ENCODE assay signal across 1 cellular context in genomic region chr1:213051127-213051880, GRCh38.
TF ChIP-seq lines count a peak whose summit lies in the region.

Gene RPS6KC1, plus strand, starts transcription at chr1:213051241. Its CDS starts 164 bp downstream, at chr1:213051405.

TF ChIP-seq in GM12878, 131 proteins besides CTCF, POLR2A, EP300 and RAD21 (continued from another document and continues in another):
- TF ChIP-seq ZBTB33 (IDR thresholded peaks at IDR 0.05): no peak
- TF ChIP-seq RB1 (IDR thresholded peaks at IDR 0.05; ENCODE audit: borderline replicate concordance): peak; percentile 60; the same call in 1 of the 2 replicates
- no peak for TF ChIP-seq ZNF217 (IDR thresholded peaks at IDR 0.05)
- peak; percentile 98 for TF ChIP-seq GABPA (IDR thresholded peaks at IDR 0.05; ENCODE audit: low read depth)
- TF ChIP-seq KLF5 (IDR thresholded peaks at IDR 0.05; ENCODE audit: partially characterized antibody): peak; percentile 94
- peak; percentile 70; the same call in 1 of the 2 replicates for TF ChIP-seq RUNX3 (IDR thresholded peaks at IDR 0.05; ENCODE audit: low read length)
- peak; percentile 64; the same call in 1 of the 2 replicates for TF ChIP-seq YY1 (IDR thresholded peaks at IDR 0.05; ENCODE audit: low read depth, low read length)
- TF ChIP-seq MTA3 (IDR thresholded peaks at IDR 0.05; ENCODE audit: borderline replicate concordance, low read length): no peak
- no peak for TF ChIP-seq CHD4 (IDR thresholded peaks at IDR 0.05)
- peak; percentile 40; the same call in 1 of the 2 replicates for TF ChIP-seq MLLT1 (IDR thresholded peaks at IDR 0.05)
- TF ChIP-seq TCF3 (IDR thresholded peaks at IDR 0.05; ENCODE audit: borderline replicate concordance, insufficient read depth, low read depth, low read length): no peak
- peak; percentile 65; the same call in 1 of the 2 replicates for TF ChIP-seq GATAD2B (conservative IDR thresholded peaks at IDR 0.05; ENCODE audit: low read depth)
- TF ChIP-seq TAF1 (IDR thresholded peaks at IDR 0.05; ENCODE audit: borderline replicate concordance, low read depth, low read length): peak; percentile 60; the same call in 1 of the 2 replicates
- peak; percentile 66 for TF ChIP-seq HCFC1 (IDR thresholded peaks at IDR 0.05; ENCODE audit: low read length)
- TF ChIP-seq CREM (IDR thresholded peaks at IDR 0.05; ENCODE audit: low read depth): peak; percentile 26; the same call in 1 of the 2 replicates
- TF ChIP-seq SKIL (IDR thresholded peaks at IDR 0.05; ENCODE audit: low read depth, poor library complexity, severe bottlenecking): no peak
- no peak for TF ChIP-seq ZNF622 (IDR thresholded peaks at IDR 0.05)
- 0 out of 2 replicates have a peak, but pooled peaks have one; percentile 13 for TF ChIP-seq ATF7 (IDR thresholded peaks at IDR 0.05; ENCODE audit: low read depth)
- TF ChIP-seq ZNF687 (IDR thresholded peaks at IDR 0.05): peak; percentile 77
- no peak for TF ChIP-seq WRNIP1 (IDR thresholded peaks at IDR 0.05; ENCODE audit: borderline replicate concordance, low read depth, low read length)
- TF ChIP-seq SPI1 (IDR thresholded peaks at IDR 0.05; ENCODE audit: borderline replicate concordance, insufficient read depth, low read depth, low read length): peak; percentile 73; the same call in 1 of the 2 replicates
- TF ChIP-seq ZBTB40 (IDR thresholded peaks at IDR 0.05; ENCODE audit: borderline replicate concordance): peak; percentile 96
- TF ChIP-seq RELA (IDR thresholded peaks at IDR 0.05; ENCODE audit: borderline replicate concordance, partially characterized antibody): peak; percentile 5
- no peak for TF ChIP-seq PBX3 (IDR thresholded peaks at IDR 0.05; ENCODE audit: insufficient replicate concordance, low read depth, low read length)
- no peak for TF ChIP-seq ZNF24 (IDR thresholded peaks at IDR 0.05)
- TF ChIP-seq RCOR1 (conservative IDR thresholded peaks at IDR 0.05; ENCODE audit: low read depth, low read length): 0 out of 2 replicates have a peak, but pooled peaks have one; percentile 33
- TF ChIP-seq PRDM15 (CRISPR knock-in tag; IDR thresholded peaks at IDR 0.05): no peak
- TF ChIP-seq IKZF2 (IDR thresholded peaks at IDR 0.05): peak; percentile 10 to 28; a peak in 2 of 4 replicates
- peak; percentile 75; the same call in 1 of the 2 replicates for TF ChIP-seq TBL1XR1 (IDR thresholded peaks at IDR 0.05; ENCODE audit: low read depth, low read length)
- peak; percentile 68 for TF ChIP-seq LARP7 (IDR thresholded peaks at IDR 0.05)
- no peak for TF ChIP-seq USF1 (IDR thresholded peaks at IDR 0.05; ENCODE audit: borderline replicate concordance, extremely low read length, insufficient read depth, low read depth, low read length)
- TF ChIP-seq MTA2 (IDR thresholded peaks at IDR 0.05; ENCODE audit: low read depth): peak; percentile 89
- TF ChIP-seq NR2F1 (conservative IDR thresholded peaks at IDR 0.05): peak; percentile 74
- TF ChIP-seq RELB (IDR thresholded peaks at IDR 0.05; ENCODE audit: low read depth): peak; percentile 16; the same call in 1 of the 2 replicates
- TF ChIP-seq RBBP5 (conservative IDR thresholded peaks at IDR 0.05): 0 out of 2 replicates have a peak, but pooled peaks have one; percentile 7
- no peak for TF ChIP-seq ZZZ3 (IDR thresholded peaks at IDR 0.05; ENCODE audit: control insufficient read depth, insufficient read length, low read depth)
- TF ChIP-seq ASH2L (IDR thresholded peaks at IDR 0.05; ENCODE audit: borderline replicate concordance, low read depth): peak; percentile 53; the same call in 1 of the 2 replicates
